Comparison of ENCODE assay signal across 9 cellular contexts in genomic region chr2:138475394-138475793, GRCh38. TPM values are rescaled to one million over a fixed set of nuclear protein-coding genes. Genes with fewer than 3 reads are reported as not detected.
DNase-seq lines count a peak whose midpoint lies in the region; ATAC-seq and TF ChIP-seq lines count a peak whose summit lies in the region.
"Had no signal": no experiment of that assay in that cellular context is flagged by ENCODE, and none has a peak within 500 bp of the region (broad histone marks: within the 10 kb centered on the region; RNA-seq: fewer than 3 reads in every experiment).

No MANE protein-coding gene starts in this region.

- ATAC-seq in GM19035 (IDR thresholded peaks at IDR 0.05; ENCODE audit: unreplicated experiment) (peak; percentile 88), HG02678 (IDR thresholded peaks at IDR 0.05; ENCODE audit: unreplicated experiment) (peak; percentile 85), HG03575 (IDR thresholded peaks at IDR 0.05; ENCODE audit: extremely low read depth, insufficient number of reproducible peaks, low FRiP score, unreplicated experiment) (peak; percentile 72)
- ATAC-seq in activated naive CD4-positive, alpha-beta T cell treated with anti-CD3 and anti-CD28 coated beads, Interleukin-2, amount 50 U/mL, for 72 hours: no peak

- H3K27me3 Mint-ChIP-seq in progenitor cell of endocrine pancreas: no peaks in the 10 kb centered on the region

- no peak overlapping the region for H3K4me3 Mint-ChIP-seq in progenitor cell of endocrine pancreas (ENCODE audit: low read depth)

- no peaks in the 10 kb centered on the region for H3K36me3 Mint-ChIP-seq in progenitor cell of endocrine pancreas (ENCODE audit: insufficient read depth)
- H3K36me3 Mint-ChIP-seq in activated naive CD4-positive, alpha-beta T cell treated with anti-CD3 and anti-CD28 coated beads, Interleukin-2, amount 50 U/mL, for 72 hours: no peaks in the 10 kb centered on the region

- no peaks in the 10 kb centered on the region for H3K9me3 Mint-ChIP-seq in progenitor cell of endocrine pancreas (ENCODE audit: low read depth)
- H3K9me3 Mint-ChIP-seq in activated naive CD4-positive, alpha-beta T cell treated with anti-CD3 and anti-CD28 coated beads, Interleukin-2, amount 50 U/mL, for 72 hours: no peaks in the 10 kb centered on the region

- DNase-seq in progenitor cell of endocrine pancreas (ENCODE audit: low spot score, unreplicated experiment): no peak
- DNase-seq in activated naive CD4-positive, alpha-beta T cell treated with anti-CD3 and anti-CD28 coated beads, Interleukin-2, amount 50 U/mL, for 72 hours (ENCODE audit: low spot score in 2 of 2): no peak
- no peak for DNase-seq in SK-N-DZ (ENCODE audit: low spot score)
- DNase-seq in stimulated activated CD4-positive, alpha-beta T cell treated with anti-CD3 and anti-CD28 coated beads, Interleukin-1b, Interleukin-23, amount 100 ng/mL, for 48 hours: no peak
- DNase-seq: kidney, small intestine had no signal

- peak overlapping the region; percentile 23 for H3K27ac Mint-ChIP-seq in progenitor cell of endocrine pancreas
- H3K27ac Mint-ChIP-seq in activated naive CD4-positive, alpha-beta T cell treated with anti-CD3 and anti-CD28 coated beads, Interleukin-2, amount 50 U/mL, for 72 hours: no peak overlapping the region

- TF ChIP-seq CTCF in progenitor cell of endocrine pancreas (IDR thresholded peaks at IDR 0.05; ENCODE audit: unreplicated experiment): no peak

- peaks cover 11% of the 10 kb centered on the region for H3K4me1 Mint-ChIP-seq in progenitor cell of endocrine pancreas (ENCODE audit: low read depth)

RNA-seq across cellular contexts. Expression of gene SPOPL, which starts 26.2 kb away (rescaled TPM):
- 29.7 and 33.0 TPM in 2 replicates for total RNA-seq in progenitor cell of endocrine pancreas
- total RNA-seq in activated naive CD4-positive, alpha-beta T cell treated with anti-CD3 and anti-CD28 coated beads, Interleukin-2, amount 50 U/mL, for 72 hours: 10 to 100 TPM; 13.8 to 15.4 TPM
- polyA plus RNA-seq in SK-N-DZ (2014; cell fraction: cytosol; rRNA removed): 15.8 and 17.1 TPM in 2 replicates
- polyA plus RNA-seq in SK-N-DZ (2014; cell fraction: nucleus; rRNA removed): 9.6 and 19.9 TPM in 2 replicates

Comparison
In these comparisons a context has a peak if more than half of its experiments do, and no peak if none do; other contexts are left out.
1. ATAC-seq: peak in GM19035 (single experiment), HG02678 (single experiment) and HG03575 (single experiment); none in activated naive CD4-positive, alpha-beta T cell treated with anti-CD3 and anti-CD28 coated beads, Interleukin-2, amount 50 U/mL, for 72 hours (0 of 2).